12 cellular contexts compared by ENCODE assay signal in the genomic region with DNA sequence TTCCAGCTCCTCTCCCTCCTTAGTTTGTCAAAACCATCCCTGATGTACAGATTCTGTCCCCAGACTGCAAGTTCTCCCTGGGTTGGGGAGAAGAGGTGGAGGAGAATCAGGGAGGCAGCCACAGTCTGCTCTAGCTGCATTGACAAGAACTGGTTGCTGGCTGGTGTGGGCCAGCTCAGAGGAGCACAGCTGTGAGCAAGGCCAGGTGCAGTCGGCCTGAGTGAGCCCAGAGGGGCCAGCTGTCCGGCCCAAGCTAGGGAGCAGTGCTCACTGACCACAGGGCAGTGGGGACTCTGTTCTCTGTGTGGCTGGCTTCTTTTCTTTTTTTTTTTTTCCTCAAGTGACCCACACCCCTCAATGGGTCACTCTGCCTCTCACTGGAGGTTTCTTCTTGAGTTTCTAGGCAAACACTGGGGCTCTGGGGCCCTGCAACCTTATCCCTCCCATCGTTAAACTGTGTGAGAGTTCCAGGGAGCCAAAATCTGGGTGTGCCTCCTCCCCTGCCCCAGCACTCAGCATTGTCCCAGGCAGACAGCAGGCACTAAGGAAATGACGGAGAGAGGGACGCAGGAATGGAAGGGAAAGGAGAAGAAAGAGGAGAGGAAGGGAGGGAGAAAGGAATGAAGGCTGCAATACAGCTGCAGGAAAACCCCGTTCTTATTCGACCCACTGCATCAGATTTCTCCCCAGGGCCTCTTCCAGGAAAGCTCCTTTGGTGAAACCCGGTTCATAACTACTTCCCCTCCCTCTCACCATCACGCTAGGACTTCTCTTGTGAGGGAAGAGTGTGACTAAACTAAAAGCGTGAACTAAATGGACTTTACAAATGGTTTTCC. TPM values are rescaled to one million over a fixed set of nuclear protein-coding genes. Genes with fewer than 3 reads are reported as not detected.
DNase-seq lines count a peak whose midpoint lies in the region; ATAC-seq, FAIRE-seq and TF ChIP-seq lines count a peak whose summit lies in the region.
"Had no signal": no experiment of that assay in that cellular context is flagged by ENCODE, and none has a peak within 500 bp of the region (broad histone marks: within the 10 kb centered on the region; RNA-seq: fewer than 3 reads in every experiment).

No MANE protein-coding gene starts in this region.

- TF ChIP-seq CTCF in A549 (IDR thresholded peaks at IDR 0.05), result no peak
- no peak for TF ChIP-seq CTCF in WTC11 (IDR thresholded peaks at IDR 0.05)
- no peak for TF ChIP-seq CTCF in right lobe of liver (IDR thresholded peaks at IDR 0.05)

- no peaks in the 10 kb centered on the region for H3K36me3 Mint-ChIP-seq in WTC11

- no peak overlapping the region for H3K4me3 Mint-ChIP-seq in WTC11

- TF ChIP-seq RAD21 in A549 (conservative IDR thresholded peaks at IDR 0.05 in 1 of 2, IDR thresholded peaks at IDR 0.05 in 1 of 2), result no peak

- WGBS in A549 (ENCODE audit: missing lambda C conversion rate), result 78% methylated on average over 10 of the region's 10 CpGs
- 72% methylated on average over 7 of the region's 10 CpGs for WGBS in right lobe of liver (ENCODE audit: insufficient coverage, low coverage, low lambda C conversion rate, missing lambda C conversion rate)

- H3K4me1 Mint-ChIP-seq in WTC11, result peaks cover 23% of the 10 kb centered on the region

- no peaks in the 10 kb centered on the region for H3K9me3 ChIP-seq in A549
- H3K9me3 ChIP-seq in right lobe of liver, result no peaks in the 10 kb centered on the region
- H3K9me3 ChIP-seq: BE2C had no signal

- peak; percentile 26 to 53; a peak in 3 of 6 replicates for ATAC-seq in A549
- peak; percentile 51 for ATAC-seq in WTC11
- no peak for ATAC-seq in right lobe of liver
- no peak for ATAC-seq in HG03457 (IDR thresholded peaks at IDR 0.05; ENCODE audit: unreplicated experiment)
- ATAC-seq: activated naive CD4-positive, alpha-beta T cell treated with anti-CD3 and anti-CD28 coated beads, Interleukin-2, amount 50 U/mL, for 72 hours had no signal

- H3K36me3 ChIP-seq in right lobe of liver, result no peaks in the 10 kb centered on the region
- H3K36me3 ChIP-seq: BE2C had no signal

- peaks cover 6% of the 10 kb centered on the region for H3K27me3 Mint-ChIP-seq in WTC11 (ENCODE audit: low read depth)

- no peak for DNase-seq in A549 (ENCODE audit: low read depth in 1 of 2, low spot score in 1 of 2)
- DNase-seq in LHCN-M2 (ENCODE audit: low read depth), result peak; percentile 84
- DNase-seq in WTC11 (ENCODE audit: low spot score), result no peak
- DNase-seq in right lobe of liver, result no peak
- no peak for DNase-seq in cerebellar nuclear complex (lab: John Stamatoyannopoulos, UW)
- DNase-seq in cerebellar cortex (ENCODE audit: low spot score), result no peak
- DNase-seq in globus pallidus (ENCODE audit: low spot score), result no peak
- DNase-seq: activated CD4-positive, alpha-beta T cell treated with anti-CD3 and anti-CD28 coated beads, Interleukin-2, amount 50 U/mL, for 4 hours; BE2C; NCI-H446 had no signal

- H3K4me1 ChIP-seq in A549 (peaks cover 23% of the 10 kb centered on the region), right lobe of liver (peaks cover 0 to 61% (median 30%) of the 10 kb centered on the region in 4 donors)
- H3K4me1 ChIP-seq: BE2C had no signal

- POLR2A ChIA-PET in A549 (lab: Yijun Ruan, JAX) (interaction anchor here (0.6 kb wide), 1 partner anchor 36 kb away, joined by 3 read pairs; no protein-coding TSS in a partner anchor), WTC11 (lab: Charles Lee) (interaction anchor here (0.6 kb wide), 2 partner anchors 77 to 244 kb away, joined by 3 read pairs; no protein-coding TSS in a partner anchor)

- H3K27ac Mint-ChIP-seq in WTC11, result no peak overlapping the region
- H3K27ac Mint-ChIP-seq: activated naive CD4-positive, alpha-beta T cell treated with anti-CD3 and anti-CD28 coated beads, Interleukin-2, amount 50 U/mL, for 72 hours had no signal

- intact Hi-C loops in right lobe of liver (cut with DNase I), result no loop called here

- FAIRE-seq in A549 (lab: Jason Lieb, UNC), result no peak

- CTCF ChIA-PET in A549 (lab: Yijun Ruan, JAX) (no interaction called here), WTC11 (lab: Charles Lee) (interaction anchor here (1.0 to 2.5 kb wide), 3 partner anchors 12 to 318 kb away, joined by 3 to 7 read pairs (median 4); no protein-coding TSS in a partner anchor)

- no peak overlapping the region for H3K4me2 ChIP-seq in A549

- no peaks in the 10 kb centered on the region for H3K27me3 ChIP-seq in right lobe of liver
- H3K27me3 ChIP-seq: BE2C had no signal

- no peaks in the 10 kb centered on the region for H3K9me3 Mint-ChIP-seq in WTC11

- H3K4me3 ChIP-seq in A549, result no peak overlapping the region
- H3K4me3 ChIP-seq in right lobe of liver, result no peak overlapping the region

- H3K27ac ChIP-seq in A549 (peak overlapping the region in 1 of 2 experiments; percentile 58; a peak in 3 of 6 replicates), right lobe of liver (peak overlapping the region in 2 of 3 donors; percentile 37 to 86)

- TF ChIP-seq POLR2A in A549 (IDR thresholded peaks at IDR 0.05; ENCODE audit: low read length), result no peak
- TF ChIP-seq POLR2A in right lobe of liver (IDR thresholded peaks at IDR 0.05), result no peak

- no peak for TF ChIP-seq EP300 in A549 (IDR thresholded peaks at IDR 0.05)

TF ChIP-seq in A549, 52 proteins besides CTCF, POLR2A, EP300 and RAD21:
- TF ChIP-seq BCL3 (IDR thresholded peaks at IDR 0.05) (no peak), CEBPB (IDR thresholded peaks at IDR 0.05) (no peak)
- TF ChIP-seq, protein P1, sequence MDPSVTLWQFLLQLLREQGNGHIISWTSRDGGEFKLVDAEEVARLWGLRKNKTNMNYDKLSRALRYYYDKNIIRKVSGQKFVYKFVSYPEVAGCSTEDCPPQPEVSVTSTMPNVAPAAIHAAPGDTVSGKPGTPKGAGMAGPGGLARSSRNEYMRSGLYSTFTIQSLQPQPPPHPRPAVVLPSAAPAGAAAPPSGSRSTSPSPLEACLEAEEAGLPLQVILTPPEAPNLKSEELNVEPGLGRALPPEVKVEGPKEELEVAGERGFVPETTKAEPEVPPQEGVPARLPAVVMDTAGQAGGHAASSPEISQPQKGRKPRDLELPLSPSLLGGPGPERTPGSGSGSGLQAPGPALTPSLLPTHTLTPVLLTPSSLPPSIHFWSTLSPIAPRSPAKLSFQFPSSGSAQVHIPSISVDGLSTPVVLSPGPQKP (IDR thresholded peaks at IDR 0.05; ENCODE audit: low read depth, low read length), result no peak

TF ChIP-seq in WTC11, 78 proteins besides CTCF, POLR2A, EP300 and RAD21:
- TF ChIP-seq PRDM15 (CRISPR knock-in tag; IDR thresholded peaks at IDR 0.05) (peak; percentile 79), ZNF121 (CRISPR knock-in tag; IDR thresholded peaks at IDR 0.05) (0 out of 2 replicates have a peak, but pooled peaks have one; percentile 40)
- TF ChIP-seq, protein P2, sequence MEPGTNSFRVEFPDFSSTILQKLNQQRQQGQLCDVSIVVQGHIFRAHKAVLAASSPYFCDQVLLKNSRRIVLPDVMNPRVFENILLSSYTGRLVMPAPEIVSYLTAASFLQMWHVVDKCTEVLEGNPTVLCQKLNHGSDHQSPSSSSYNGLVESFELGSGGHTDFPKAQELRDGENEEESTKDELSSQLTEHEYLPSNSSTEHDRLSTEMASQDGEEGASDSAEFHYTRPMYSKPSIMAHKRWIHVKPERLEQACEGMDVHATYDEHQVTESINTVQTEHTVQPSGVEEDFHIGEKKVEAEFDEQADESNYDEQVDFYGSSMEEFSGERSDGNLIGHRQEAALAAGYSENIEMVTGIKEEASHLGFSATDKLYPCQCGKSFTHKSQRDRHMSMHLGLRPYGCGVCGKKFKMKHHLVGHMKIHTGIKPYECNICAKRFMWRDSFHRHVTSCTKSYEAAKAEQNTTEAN (CRISPR knock-in tag; IDR thresholded peaks at IDR 0.05), result no peak

RNA-seq across cellular contexts. Expression of gene HES1, which starts 37.7 kb away (rescaled TPM):
- polyA plus RNA-seq in A549 (2011; rRNA removed), result 34.5 and 66.6 TPM in 2 replicates
- polyA plus RNA-seq in A549 (2012; cell fraction: cytosol; rRNA removed), result 65.0 and 95.5 TPM in 2 replicates
- 226 and 239 TPM in 2 replicates for polyA plus RNA-seq in A549 (2012; cell fraction: nucleus; rRNA removed)
- polyA plus RNA-seq in A549 (2017; fragmentation: RNase III; extraction: RNeasy Plus Mini Kit Qiagen cat#74134 plus additional on column Dnase treatment), result 6.1 to 8.5 TPM (median 8.3 TPM) in 3 replicates
- 34.8 and 42.3 TPM in 2 replicates for polyA minus RNA-seq in A549 (2011; rRNA and poly(A)+ RNA removed)
- total RNA-seq in LHCN-M2 (2014; rRNA removed), result 0.52 and 1.2 TPM in 2 replicates
- 0.09 TPM for polyA plus RNA-seq in LHCN-M2 (2012)
- 28.4 to 65.9 TPM (median 62.3 TPM) in 3 replicates for total RNA-seq in WTC11 (2021)
- total RNA-seq in right lobe of liver, result 10 to 100 TPM; 12.9 to 40.3 (median 23.4) TPM

Comparison
In these comparisons a context has a peak if more than half of its experiments do, and no peak if none do; other contexts are left out.
1. ATAC-seq: peak in A549 (2 of 2) and WTC11 (single experiment); none in right lobe of liver (0 of 4) and HG03457 (single experiment).